Comparison of ENCODE assay signal across 28 cellular contexts in the genomic region with DNA sequence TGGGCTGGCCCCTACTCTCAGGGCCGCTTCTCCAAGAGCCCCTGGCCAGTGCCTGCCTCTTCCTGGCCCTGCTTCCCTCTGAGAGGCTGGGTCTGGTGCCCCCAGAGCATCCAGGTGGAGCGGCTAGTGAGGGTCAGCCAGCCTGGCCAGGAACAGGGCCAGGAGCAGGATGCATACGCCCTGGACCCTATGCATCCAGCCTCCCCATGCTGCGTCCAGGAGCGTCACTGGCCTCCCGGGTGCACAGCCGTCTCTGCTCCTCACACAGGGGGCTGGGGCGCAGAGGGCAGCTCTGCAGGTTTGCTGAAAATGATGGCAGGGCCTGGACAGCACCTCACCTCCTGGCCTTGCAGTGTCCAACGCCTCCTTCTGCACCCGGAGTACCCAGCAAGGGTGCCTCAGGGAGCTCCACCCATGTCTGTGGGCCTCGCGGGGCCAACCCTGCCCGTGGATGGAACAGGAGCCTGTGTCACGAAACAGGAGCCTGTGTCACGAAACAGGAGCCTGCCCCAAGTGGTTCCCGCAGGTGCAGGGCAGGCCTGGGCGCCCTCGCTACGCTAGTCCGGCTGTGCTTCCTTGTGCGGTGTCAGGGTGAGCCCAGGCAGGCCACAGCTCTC.
DNase-seq lines count a peak whose midpoint lies in the region; ATAC-seq and TF ChIP-seq lines count a peak whose summit lies in the region.
"Had no signal": no experiment of that assay in that cellular context is flagged by ENCODE, and none has a peak within 500 bp of the region (broad histone marks: within the 10 kb centered on the region; RNA-seq: fewer than 3 reads in every experiment).

No MANE protein-coding gene starts in this region.

- H3K27me3 ChIP-seq in cardiac muscle cell (peaks cover 13% of the 10 kb centered on the region), right cardiac atrium (ENCODE audit: control insufficient read depth, insufficient read depth) (no peaks in the 10 kb centered on the region), testis (no peaks in the 10 kb centered on the region), upper lobe of left lung (no peaks in the 10 kb centered on the region), endodermal cell (ENCODE audit: control insufficient read depth, insufficient read depth, low read length, poor library complexity, severe bottlenecking) (no peaks in the 10 kb centered on the region)
- H3K27me3 ChIP-seq: colonic mucosa, ovary had no signal

- POLR2A ChIA-PET in naive thymus-derived CD8-positive, alpha-beta T cell (lab: Charles Lee), result no interaction called here

- H3K27ac Mint-ChIP-seq in chondrocyte (ENCODE audit: unreplicated experiment) (no peak overlapping the region), nephron progenitor cell (peak overlapping the region; percentile 53), endodermal cell (no peak overlapping the region)
- H3K27ac Mint-ChIP-seq in naive thymus-derived CD8-positive, alpha-beta T cell, result no peak overlapping the region
- H3K27ac Mint-ChIP-seq: activated naive CD4-positive, alpha-beta T cell treated with anti-CD3 and anti-CD28 coated beads, Interleukin-2, amount 50 U/mL, for 24 hours; CD4-positive, alpha-beta T cell; mesothelial cell of epicardium; T-helper 1 cell treated with Interleukin-12 subunit alpha and Interleukin-12 subunit beta and Interleukin-4 antibody, amounts not matched to agents 30 μg/mL and 1 μg/mL, for 36 hours had no signal

- H3K27ac ChIP-seq in cardiac muscle cell, result peak overlapping the region; percentile 42
- H3K27ac ChIP-seq in right cardiac atrium (ENCODE audit: low read length), result no peak overlapping the region
- no peak overlapping the region for H3K27ac ChIP-seq in testis
- no peak overlapping the region for H3K27ac ChIP-seq in upper lobe of left lung
- H3K27ac ChIP-seq in endodermal cell (ENCODE audit: low read depth, low read length), result no peak overlapping the region
- H3K27ac ChIP-seq: colonic mucosa, epithelial cell of prostate, GM23248, ovary, skin epidermis had no signal

- no peak for TF ChIP-seq POLR2A in testis (IDR thresholded peaks at IDR 0.05)
- no peak for TF ChIP-seq POLR2A in upper lobe of left lung (IDR thresholded peaks at IDR 0.05)

- no peaks in the 10 kb centered on the region for H3K9me3 Mint-ChIP-seq in chondrocyte (ENCODE audit: low read depth)
- H3K9me3 Mint-ChIP-seq in nephron progenitor cell, result peaks cover 4% of the 10 kb centered on the region
- no peaks in the 10 kb centered on the region for H3K9me3 Mint-ChIP-seq in naive thymus-derived CD8-positive, alpha-beta T cell
- no peaks in the 10 kb centered on the region for H3K9me3 Mint-ChIP-seq in endodermal cell
- H3K9me3 Mint-ChIP-seq: activated naive CD4-positive, alpha-beta T cell treated with anti-CD3 and anti-CD28 coated beads, Interleukin-2, amount 50 U/mL, for 24 hours; CD4-positive, alpha-beta T cell; mesothelial cell of epicardium; T-helper 1 cell treated with Interleukin-12 subunit alpha and Interleukin-12 subunit beta and Interleukin-4 antibody, amounts not matched to agents 30 μg/mL and 1 μg/mL, for 36 hours had no signal

- H3K36me3 Mint-ChIP-seq in chondrocyte (ENCODE audit: low read depth) (no peaks in the 10 kb centered on the region), nephron progenitor cell (ENCODE audit: low read depth) (no peaks in the 10 kb centered on the region), endodermal cell (ENCODE audit: low read depth) (no peaks in the 10 kb centered on the region)
- H3K36me3 Mint-ChIP-seq in naive thymus-derived CD8-positive, alpha-beta T cell, result no peaks in the 10 kb centered on the region
- H3K36me3 Mint-ChIP-seq: activated naive CD4-positive, alpha-beta T cell treated with anti-CD3 and anti-CD28 coated beads, Interleukin-2, amount 50 U/mL, for 24 hours; mesothelial cell of epicardium had no signal

- peaks cover 3% of the 10 kb centered on the region for H3K27me3 Mint-ChIP-seq in chondrocyte (ENCODE audit: low read depth)
- peaks cover 21% of the 10 kb centered on the region for H3K27me3 Mint-ChIP-seq in nephron progenitor cell (ENCODE audit: low read depth, poor library complexity)
- H3K27me3 Mint-ChIP-seq in naive thymus-derived CD8-positive, alpha-beta T cell, result peaks cover 9 to 35% (median 31%) of the 10 kb centered on the region in 5 donors
- peaks cover 5% of the 10 kb centered on the region for H3K27me3 Mint-ChIP-seq in endodermal cell (ENCODE audit: insufficient read depth)

- TF ChIP-seq CTCF in cardiac muscle cell (IDR thresholded peaks at IDR 0.05; ENCODE audit: low read depth, low read length) (no peak), chondrocyte (IDR thresholded peaks at IDR 0.05) (no peak), nephron progenitor cell (IDR thresholded peaks at IDR 0.05) (no peak), testis (IDR thresholded peaks at IDR 0.05) (no peak), upper lobe of left lung (IDR thresholded peaks at IDR 0.05) (no peak), endodermal cell (conservative IDR thresholded peaks at IDR 0.05) (no peak)

- 81% methylated on average over 21 of the region's 21 CpGs for WGBS in right cardiac atrium
- WGBS in testis, 2 donors, result 92 to 94% methylated on average over 3 to 21 of the region's 21 CpGs
- 91 to 96% methylated on average over 6 to 20 of the region's 21 CpGs for WGBS in upper lobe of left lung, 2 donors
- 84 to 89% methylated on average over 14 to 21 of the region's 21 CpGs for WGBS in endodermal cell (ENCODE audit: insufficient coverage in 1 of 2, insufficient read length in 1 of 2), 2 experiments

- DNase-seq in cardiac muscle cell (ENCODE audit: low read depth in 1 of 2, low spot score in 1 of 2) (no peak), right cardiac atrium (no peak), chondrocyte (ENCODE audit: low spot score) (peak; percentile 78), nephron progenitor cell (no peak), testis (peak; percentile 9), upper lobe of left lung (no peak), endodermal cell (no peak)
- DNase-seq in naive thymus-derived CD8-positive, alpha-beta T cell, result no peak
- DNase-seq: activated CD4-positive, alpha-beta T cell treated with anti-CD3 and anti-CD28 coated beads, Interleukin-2, amount 50 U/mL, for 48 hours; CD4-positive, alpha-beta T cell; colonic mucosa; effector CD8-positive, alpha-beta T cell; GM23248; KBM-7; NCI-H1105; NCI-H2029; NCI-H526; NK-92 treated with Interleukin-12 subunit alpha and Interleukin-12 subunit beta, amount 100 ng/mL, for 24 hours; ovary; Right ventricle myocardium superior; stimulated activated naive CD4-positive, alpha-beta T cell had no signal

- H3K9me3 ChIP-seq in cardiac muscle cell (ENCODE audit: low read depth) (no peaks in the 10 kb centered on the region), right cardiac atrium (ENCODE audit: control insufficient read depth, low read length) (no peaks in the 10 kb centered on the region), testis (no peaks in the 10 kb centered on the region), upper lobe of left lung (no peaks in the 10 kb centered on the region), endodermal cell (ENCODE audit: control insufficient read depth, low read length) (no peaks in the 10 kb centered on the region)
- H3K9me3 ChIP-seq: colonic mucosa, ovary had no signal

- H3K36me3 ChIP-seq in cardiac muscle cell, result no peaks in the 10 kb centered on the region
- no peaks in the 10 kb centered on the region for H3K36me3 ChIP-seq in testis (ENCODE audit: low read depth, missing control alignments)
- H3K36me3 ChIP-seq in upper lobe of left lung, result no peaks in the 10 kb centered on the region
- H3K36me3 ChIP-seq in endodermal cell (ENCODE audit: control insufficient read depth, insufficient read depth, low read length), result no peaks in the 10 kb centered on the region
- H3K36me3 ChIP-seq: colonic mucosa, ovary had no signal

- H3K4me3 ChIP-seq in cardiac muscle cell, result no peak overlapping the region
- no peak overlapping the region for H3K4me3 ChIP-seq in right cardiac atrium (ENCODE audit: low read length)
- H3K4me3 ChIP-seq in testis, result no peak overlapping the region
- no peak overlapping the region for H3K4me3 ChIP-seq in upper lobe of left lung
- H3K4me3 ChIP-seq in endodermal cell (ENCODE audit: low read length), result no peak overlapping the region
- H3K4me3 ChIP-seq: colonic mucosa, GM23248, ovary, skin epidermis had no signal

- ATAC-seq in right cardiac atrium (no peak), upper lobe of left lung (ENCODE audit: low FRiP score in 2 of 2) (no peak)
- ATAC-seq in naive thymus-derived CD8-positive, alpha-beta T cell, result no peak
- ATAC-seq: activated CD4-positive, CD25-positive, alpha-beta regulatory T cell treated with anti-CD3 and anti-CD28 coated beads, Interleukin-2, amount 50 U/mL, for 24 hours; SK-N-SH treated with all-trans-retinoic acid at 6 μM for 48 hours had no signal

- H3K4me1 Mint-ChIP-seq in chondrocyte (ENCODE audit: low read depth) (no peaks in the 10 kb centered on the region), nephron progenitor cell (peaks cover 59% of the 10 kb centered on the region), endodermal cell (peaks cover 13% of the 10 kb centered on the region)
- peaks cover 3 to 9% (median 6%) of the 10 kb centered on the region in 4 donors for H3K4me1 Mint-ChIP-seq in naive thymus-derived CD8-positive, alpha-beta T cell

- TF ChIP-seq EP300 in upper lobe of left lung (IDR thresholded peaks at IDR 0.05), result no peak

- H3K9ac ChIP-seq in endodermal cell (ENCODE audit: extremely low read depth, low read length, poor library complexity, severe bottlenecking), result no peak overlapping the region
- H3K9ac ChIP-seq: GM23248 had no signal

- intact Hi-C loops in right cardiac atrium (cut with DNase I) (no loop called here), testis (cut with DNase I; ENCODE audit: low total_unique reads) (no loop called here)

- H3K4me1 ChIP-seq in cardiac muscle cell (ENCODE audit: low read depth) (peaks cover 5% of the 10 kb centered on the region), right cardiac atrium (ENCODE audit: control insufficient read depth, insufficient read depth, low read length) (no peaks in the 10 kb centered on the region), testis (peaks cover 3% of the 10 kb centered on the region), upper lobe of left lung (no peaks in the 10 kb centered on the region), endodermal cell (ENCODE audit: control insufficient read depth, insufficient read depth, low read length) (no peaks in the 10 kb centered on the region)
- H3K4me1 ChIP-seq: colonic mucosa had no signal

- H3K4me3 Mint-ChIP-seq in chondrocyte (ENCODE audit: unreplicated experiment) (no peak overlapping the region), nephron progenitor cell (no peak overlapping the region), endodermal cell (no peak overlapping the region)
- no peak overlapping the region for H3K4me3 Mint-ChIP-seq in naive thymus-derived CD8-positive, alpha-beta T cell
- H3K4me3 Mint-ChIP-seq: activated naive CD4-positive, alpha-beta T cell treated with anti-CD3 and anti-CD28 coated beads, Interleukin-2, amount 50 U/mL, for 24 hours; CD4-positive, alpha-beta T cell; mesothelial cell of epicardium; T-helper 1 cell treated with Interleukin-12 subunit alpha and Interleukin-12 subunit beta and Interleukin-4 antibody, amounts not matched to agents 30 μg/mL and 1 μg/mL, for 36 hours had no signal

Comparison
In these comparisons a context has a peak if more than half of its experiments do, and no peak if none do; other contexts are left out.
1. DNase-seq: peak in chondrocyte (single experiment) and testis (single experiment); none in cardiac muscle cell (0 of 2), right cardiac atrium (0 of 3), nephron progenitor cell (single experiment), naive thymus-derived CD8-positive, alpha-beta T cell (0 of 10), upper lobe of left lung (0 of 2) and endodermal cell (single experiment).